ENCODE assay signal across 1 cellular context in genomic region chr18:54279477-54280205, GRCh38.
TF ChIP-seq lines count a peak whose summit lies in the region.

No MANE protein-coding gene starts in this region.

TF ChIP-seq in WTC11, 78 proteins besides CTCF, POLR2A, EP300 and RAD21 (continued from another document):
- no peak for TF ChIP-seq ZNF121 (CRISPR knock-in tag; IDR thresholded peaks at IDR 0.05)
- no peak for TF ChIP-seq GRHL2 (CRISPR knock-in tag; IDR thresholded peaks at IDR 0.05; ENCODE audit: insufficient replicate concordance, severe bottlenecking)
- no peak for TF ChIP-seq NR1H2 (CRISPR knock-in tag; IDR thresholded peaks at IDR 0.05)
- no peak for TF ChIP-seq ZNF138 (CRISPR knock-in tag; conservative IDR thresholded peaks at IDR 0.05)
- TF ChIP-seq, protein P1, sequence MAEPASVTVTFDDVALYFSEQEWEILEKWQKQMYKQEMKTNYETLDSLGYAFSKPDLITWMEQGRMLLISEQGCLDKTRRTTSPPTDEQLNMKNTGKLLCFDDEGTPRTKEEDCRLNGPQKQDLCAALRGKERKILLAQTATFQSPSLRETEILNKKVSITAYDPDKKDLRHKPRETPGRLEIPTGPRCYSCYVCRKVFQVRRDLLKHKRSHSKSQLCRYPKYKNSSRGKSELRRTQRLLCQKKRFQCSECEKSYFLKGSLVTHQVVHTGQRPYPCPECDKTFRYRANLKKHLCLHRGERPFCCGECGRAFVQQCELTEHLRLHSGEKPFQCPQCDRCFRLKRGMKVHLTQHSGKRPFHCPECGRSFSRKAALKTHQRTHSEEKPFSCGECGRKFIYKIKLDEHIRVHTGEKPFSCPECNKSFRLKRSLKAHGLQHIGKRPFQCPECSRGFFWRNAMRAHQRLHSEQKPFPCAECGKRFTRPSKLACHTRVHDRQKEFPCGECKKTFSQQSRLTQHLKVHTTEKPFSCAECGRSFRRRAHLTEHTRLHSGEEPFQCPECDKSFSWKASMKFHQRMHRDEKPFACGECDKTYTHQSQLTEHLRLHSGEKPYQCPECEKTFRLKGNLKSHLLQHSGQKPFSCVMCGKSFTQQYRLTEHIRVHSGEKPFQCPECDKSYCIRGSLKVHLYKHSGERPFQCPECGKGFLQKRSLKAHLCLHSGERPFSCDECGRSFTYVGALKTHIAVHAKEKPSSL (CRISPR knock-in tag; conservative IDR thresholded peaks at IDR 0.05) = no peak
- TF ChIP-seq ZNF263 (CRISPR knock-in tag; IDR thresholded peaks at IDR 0.05; ENCODE audit: low read depth) = no peak
